In genomic region chr15:43370975-43371974, GRCh38 we compare ENCODE assay signal across 8 cellular contexts. TPM values are rescaled to one million over a fixed set of nuclear protein-coding genes. Genes with fewer than 3 reads are reported as not detected.
A peak's percentile ranks its signal among the peaks of the same experiment; 100 is the strongest.
DNase-seq lines count a peak whose midpoint lies in the region; ATAC-seq and TF ChIP-seq lines count a peak whose summit lies in the region.

Gene TUBGCP4, plus strand, starts transcription at chr15:43371101. Its CDS starts 254 bp downstream, at chr15:43371355.
Gene ZSCAN29, minus strand, starts transcription at chr15:43371043. Its CDS starts 1,130 bp downstream, at chr15:43369913.

- peak within 1 kb of the TSS; percentile 21 to 74 for H3K27ac ChIP-seq in left lung

- H3K36me3 ChIP-seq in left lung: peaks cover 0 to 16% of the 10 kb centered on the region in 2 donors

- TF ChIP-seq CTCF in left lung (IDR thresholded peaks at IDR 0.05): no peak

- intact Hi-C loops in left lung (cut with DNase I): no loop called here

- ATAC-seq in GM18909 (IDR thresholded peaks at IDR 0.05; ENCODE audit: poor library complexity, unreplicated experiment) (peak; percentile 81), HG03175 (IDR thresholded peaks at IDR 0.05; ENCODE audit: unreplicated experiment) (peak; percentile 79), left lung (peak; percentile 96)

- H3K27me3 ChIP-seq in left lung: no peaks in the 10 kb centered on the region

- H3K4me3 ChIP-seq in left lung: peak within 1 kb of the TSS; percentile 89 to 98

- no peaks in the 10 kb centered on the region for H3K9me3 ChIP-seq in left lung

- peaks cover 15 to 38% of the 10 kb centered on the region in 2 donors for H3K4me1 ChIP-seq in left lung

- DNase-seq in AG08395 (ENCODE audit: low spot score) (peak; percentile 97), NCI-H524 (lab: John Stamatoyannopoulos, UW) (peak; percentile 86 to 94), dedifferentiated amniotic fluid mesenchymal stem cell (ENCODE audit: extremely low spot score) (peak; percentile 65), left lung (peak; percentile 83 to 97)
- DNase-seq in activated CD4-positive, alpha-beta T cell treated with anti-CD3 and anti-CD28 coated beads for 48 hours: peak; percentile 87
- peak; percentile 74 to 75 for DNase-seq in stimulated activated CD4-positive, alpha-beta T cell treated with anti-CD3 and anti-CD28 coated beads, Interleukin-2, amount 100 ng/mL, for 48 hours

RNA-seq across cellular contexts. Expression of gene TUBGCP4, which starts in this region (rescaled TPM):
- 10 to 100 TPM; 18.5 to 20.8 TPM for total RNA-seq in left lung

RNA-seq across cellular contexts. Expression of gene ZSCAN29, which starts in this region (rescaled TPM):
- 10 to 100 TPM; 19.9 to 25.5 TPM for total RNA-seq in left lung

Comparison
In these comparisons a context has a peak if more than half of its experiments do, and no peak if none do; other contexts are left out.
1. Peak in every context shown above with its lines: DNase-seq, ATAC-seq, H3K4me3 ChIP-seq and H3K27ac ChIP-seq.